In genomic region chr6:43402819-43403218, GRCh38 we compare ENCODE assay signal across 25 cellular contexts. TPM values are rescaled to one million over a fixed set of nuclear protein-coding genes. Genes with fewer than 3 reads are reported as not detected.
A peak's percentile ranks its signal among the peaks of the same experiment; 100 is the strongest.
DNase-seq lines count a peak whose midpoint lies in the region; ATAC-seq, FAIRE-seq and TF ChIP-seq lines count a peak whose summit lies in the region.
"Had no signal": no experiment of that assay in that cellular context is flagged by ENCODE, and none has a peak within 500 bp of the region (broad histone marks: within the 10 kb centered on the region; RNA-seq: fewer than 3 reads in every experiment).

No MANE protein-coding gene starts in this region.

- no peak overlapping the region for H3K27ac ChIP-seq in small intestine (ENCODE audit: low read depth in 1 of 2, low read length in 1 of 2)
- H3K27ac ChIP-seq: colonic mucosa, gastrocnemius medialis, KMS-11, psoas muscle, SJCRH30 had no signal

- peaks cover 3% of the 10 kb centered on the region for H3K36me3 Mint-ChIP-seq in endothelial cell (ENCODE audit: low read depth, unreplicated experiment)

- H3K4me3 ChIP-seq in epithelial cell of esophagus (ENCODE audit: low read length), result no peak overlapping the region
- H3K4me3 ChIP-seq in small intestine (ENCODE audit: low read depth in 1 of 2, low read length in 2 of 2), result no peak overlapping the region
- H3K4me3 ChIP-seq: colonic mucosa, gastrocnemius medialis, psoas muscle, SJCRH30 had no signal

- no peaks in the 10 kb centered on the region for H3K27me3 ChIP-seq in small intestine (ENCODE audit: control insufficient read depth in 2 of 2, insufficient read depth in 2 of 2, low read length in 2 of 2)
- H3K27me3 ChIP-seq: colonic mucosa, SJCRH30 had no signal

- H3K36me3 ChIP-seq in small intestine (ENCODE audit: control insufficient read depth in 2 of 2, insufficient read depth in 2 of 2, low read length in 2 of 2), result no peaks in the 10 kb centered on the region
- H3K36me3 ChIP-seq: colonic mucosa, gastrocnemius medialis, SJCRH30 had no signal

- WGBS in small intestine, 3 donors, result 73 to 80% (median 75%) methylated on average over 1 of the region's 1 CpG

- TF ChIP-seq CTCF in epithelial cell of esophagus (IDR thresholded peaks at IDR 0.05; ENCODE audit: insufficient read depth, low read depth, low read length, missing control alignments), result peak; percentile 24
- no peak for TF ChIP-seq CTCF in endothelial cell (IDR thresholded peaks at IDR 0.05; ENCODE audit: unreplicated experiment)

- no peak overlapping the region for H3K4me3 Mint-ChIP-seq in endothelial cell (ENCODE audit: unreplicated experiment)
- H3K4me3 Mint-ChIP-seq: activated B cell treated with CpG ODN at 0.5 μM for 24 hours; activated CD4-positive, alpha-beta memory T cell treated with anti-CD3 and anti-CD28 coated beads, Interleukin-2, amount 10 ng/mL, durations not matched to agents 7 days and 5 days had no signal

- H3K9me3 Mint-ChIP-seq in endothelial cell (ENCODE audit: unreplicated experiment), result no peaks in the 10 kb centered on the region
- H3K9me3 Mint-ChIP-seq: activated B cell treated with CpG ODN at 0.5 μM for 24 hours; activated CD4-positive, alpha-beta memory T cell treated with anti-CD3 and anti-CD28 coated beads, Interleukin-2, amount 10 ng/mL, durations not matched to agents 7 days and 5 days had no signal

- no peak for FAIRE-seq in small intestine (lab: Jason Lieb, UNC)
- FAIRE-seq: astrocyte, endometrium had no signal

- ATAC-seq in GM19455 (IDR thresholded peaks at IDR 0.05; ENCODE audit: unreplicated experiment), result no peak
- ATAC-seq: gastrocnemius medialis, left cardiac atrium, psoas muscle had no signal

- H3K9me3 ChIP-seq in small intestine (ENCODE audit: control insufficient read depth, low read depth), result no peaks in the 10 kb centered on the region
- H3K9me3 ChIP-seq: colonic mucosa, gastrocnemius medialis, psoas muscle, SJCRH30 had no signal

- no peak overlapping the region for H3K27ac Mint-ChIP-seq in endothelial cell (ENCODE audit: unreplicated experiment)
- H3K27ac Mint-ChIP-seq: activated B cell treated with CpG ODN at 0.5 μM for 24 hours; activated CD4-positive, alpha-beta memory T cell treated with anti-CD3 and anti-CD28 coated beads, Interleukin-2, amount 10 ng/mL, durations not matched to agents 7 days and 5 days had no signal

- DNase-seq in NCI-H82 (lab: John Stamatoyannopoulos, UW) (peak; percentile 31), NCI-H82 treated with DMSO at 0.1 percent for 48 hours (lab: John Stamatoyannopoulos, UW; ENCODE audit: unreplicated experiment) (no peak), NCI-H69 (lab: John Stamatoyannopoulos, UW) (peak; percentile 16), epithelial cell of esophagus (ENCODE audit: low read depth) (no peak), small intestine (peak; percentile 17), endothelial cell (ENCODE audit: low spot score) (no peak), head of caudate nucleus (no peak)
- DNase-seq: activated B cell treated with CpG ODN at 0.5 μM for 24 hours; activated CD4-positive, alpha-beta memory T cell treated with anti-CD3 and anti-CD28 coated beads, Interleukin-2, amount 10 ng/mL, durations not matched to agents 7 days and 5 days; activated naive CD4-positive, alpha-beta T cell treated with anti-CD3 and anti-CD28 coated beads, Interleukin-2, amount 50 U/mL, for 16 hours; activated T-cell treated with anti-CD3 and anti-CD28 coated beads, Interleukin-2, amount 50 U/mL, for 1 hour; colonic mucosa; DMS153; gastrocnemius medialis; left cardiac atrium; midbrain; NCI-H1105 treated with DMSO at 0.1 percent for 48 hours; NCI-H2107; NCI-H526 treated with DMSO at 0.1 percent for 48 hours; psoas muscle had no signal

- no peaks in the 10 kb centered on the region for H3K27me3 Mint-ChIP-seq in endothelial cell (ENCODE audit: unreplicated experiment)

- intact Hi-C loops in head of caudate nucleus (cut with DNase I), result no loop called here

- peaks cover 3% of the 10 kb centered on the region for H3K4me1 Mint-ChIP-seq in endothelial cell (ENCODE audit: unreplicated experiment)

- no peaks in the 10 kb centered on the region for H3K4me1 ChIP-seq in small intestine (ENCODE audit: control insufficient read depth in 2 of 2, insufficient read depth in 1 of 2, low read depth in 1 of 2, low read length in 1 of 2)
- H3K4me1 ChIP-seq: colonic mucosa, gastrocnemius medialis, psoas muscle, SJCRH30 had no signal

RNA-seq across cellular contexts. Expression of gene ABCC10, which starts 24.5 kb away (rescaled TPM):
- 10 to 100 TPM; 15.7 to 31.1 (median 21.3) TPM for polyA plus RNA-seq in small intestine
- total RNA-seq in endothelial cell (ENCODE audit: unreplicated experiment), result 45.6 TPM

RNA-seq across cellular contexts. Expression of gene ZNF318, which starts 33.4 kb away (rescaled TPM):
- 1 to 10 TPM; 3.5 to 6.5 (median 3.6) TPM for polyA plus RNA-seq in small intestine
- total RNA-seq in endothelial cell (ENCODE audit: unreplicated experiment), result 26.7 TPM

RNA-seq across cellular contexts. Expression of gene DLK2, which starts 52.5 kb away (rescaled TPM):
- polyA plus RNA-seq in small intestine, result under 1 TPM in 1 of 3 donors, not detected in 2; 0.72 TPM
- total RNA-seq in endothelial cell (ENCODE audit: unreplicated experiment), result 0.18 TPM

Comparison
In these comparisons a context has a peak if more than half of its experiments do, and no peak if none do; other contexts are left out.
1. DNase-seq: peak in NCI-H82 (single experiment), NCI-H69 (single experiment) and small intestine (single experiment); none in NCI-H82 treated with DMSO at 0.1 percent for 48 hours (single experiment), epithelial cell of esophagus (single experiment), endothelial cell (single experiment) and head of caudate nucleus (0 of 42).